ENCODE assay signal across 14 cellular contexts in genomic region chr15:29183071-29183831, GRCh38.
DNase-seq lines count a peak whose midpoint lies in the region; ATAC-seq, FAIRE-seq and TF ChIP-seq lines count a peak whose summit lies in the region.
"Had no signal": no experiment of that assay in that cellular context is flagged by ENCODE, and none has a peak within 500 bp of the region (broad histone marks: within the 10 kb centered on the region; RNA-seq: fewer than 3 reads in every experiment).

No MANE protein-coding gene starts in this region.

- H3K27ac ChIP-seq in brain microvascular endothelial cell (no peak overlapping the region), HepG2 (ENCODE audit: extremely low read length, insufficient read depth, low read length) (no peak overlapping the region)
- H3K27ac ChIP-seq: psoas muscle had no signal

- no peak overlapping the region for H2AFZ ChIP-seq in HepG2 (ENCODE audit: low read length)

- H3K4me1 Mint-ChIP-seq in activated T-cell treated with anti-CD3 and anti-CD28 coated beads, Interleukin-2, amount 50 U/mL, for 24 hours (ENCODE audit: low read depth) = peaks cover 13% of the 10 kb centered on the region
- H3K4me1 Mint-ChIP-seq: stimulated activated memory B cell treated with anti-CD40 and anti-IgM and Interleukin-4, amounts not matched to agents 10 μg/mL and 1 μg/mL and 100 μg/mL, for 72 hours had no signal

- BruUV-seq in HepG2 (replicated peaks; lab: Mats Ljungman, UMichigan) = no TSS peak

- no peaks in the 10 kb centered on the region for H3K36me3 Mint-ChIP-seq in activated T-cell treated with anti-CD3 and anti-CD28 coated beads, Interleukin-2, amount 50 U/mL, for 24 hours (ENCODE audit: low read depth)
- H3K36me3 Mint-ChIP-seq: stimulated activated memory B cell treated with anti-CD40 and anti-IgM and Interleukin-4, amounts not matched to agents 10 μg/mL and 1 μg/mL and 100 μg/mL, for 72 hours had no signal

- no peaks in the 10 kb centered on the region for H3K9me3 ChIP-seq in HepG2 (ENCODE audit: low read length)
- H3K9me3 ChIP-seq: psoas muscle had no signal

- H3K4me3 Mint-ChIP-seq in activated T-cell treated with anti-CD3 and anti-CD28 coated beads, Interleukin-2, amount 50 U/mL, for 24 hours = no peak overlapping the region
- H3K4me3 Mint-ChIP-seq: stimulated activated memory B cell treated with anti-CD40 and anti-IgM and Interleukin-4, amounts not matched to agents 10 μg/mL and 1 μg/mL and 100 μg/mL, for 72 hours had no signal

- DNase-seq in activated T-cell treated with anti-CD3 and anti-CD28 coated beads, Interleukin-2, amount 50 U/mL, for 24 hours = no peak
- no peak for DNase-seq in activated T-cell treated with anti-CD3 and anti-CD28 coated beads for 4 hours
- peak; percentile 56 for DNase-seq in HT1080 (ENCODE audit: low read depth)
- DNase-seq in brain microvascular endothelial cell = peak; percentile 12
- DNase-seq in stimulated activated naive CD8-positive, alpha-beta T cell treated with anti-CD3 and anti-CD28 coated beads, Interleukin-15, Interleukin-2, amounts not matched to agents 100 U/mL and 50 U/mL, for 24 hours = no peak
- no peak for DNase-seq in HepG2 (ENCODE audit: low spot score)
- DNase-seq in NCI-H2196 treated with DMSO at 0.1 percent for 48 hours (lab: John Stamatoyannopoulos, UW; ENCODE audit: unreplicated experiment) = no peak
- no peak for DNase-seq in NCI-H1436 treated with DMSO at 0.1 percent for 48 hours (lab: John Stamatoyannopoulos, UW)
- DNase-seq: activated naive CD4-positive, alpha-beta T cell treated with anti-CD3 and anti-CD28 coated beads, Interleukin-2, amount 50 U/mL, for 16 hours; GDM1; NCI-H1436; psoas muscle; stimulated activated CD4-positive, alpha-beta T cell treated with anti-CD3 and anti-CD28 coated beads, Interleukin-1b, Interleukin-23, amount 100 ng/mL, for 48 hours had no signal

- TF ChIP-seq RAD21 in HepG2 (CRISPR knock-in tag; IDR thresholded peaks at IDR 0.05) = no peak

- WGBS in HepG2 (ENCODE audit: low lambda C conversion rate) = 8% methylated on average over 11 of the region's 14 CpGs

- POLR2A ChIA-PET in HepG2 (lab: Yijun Ruan, JAX) = no interaction called here

- H3K27me3 Mint-ChIP-seq in activated T-cell treated with anti-CD3 and anti-CD28 coated beads, Interleukin-2, amount 50 U/mL, for 24 hours = peaks cover 35% of the 10 kb centered on the region

- CTCF ChIA-PET in HepG2 (lab: Yijun Ruan, JAX; ENCODE audit: low intra/inter-chr PET ratio, low total read pairs) = no interaction called here

- H3K36me3 ChIP-seq in brain microvascular endothelial cell (replicated peaks) (no peaks in the 10 kb centered on the region), HepG2 (replicated peaks in 1 of 2; ENCODE audit: control insufficient read depth in 1 of 2, insufficient read depth in 2 of 2, low read length in 2 of 2) (no peaks in the 10 kb centered on the region)

- no peak for FAIRE-seq in HepG2 (lab: Jason Lieb, UNC)

- H3K4me1 ChIP-seq in HepG2 (ENCODE audit: insufficient read depth, low read length) = no peaks in the 10 kb centered on the region
- H3K4me1 ChIP-seq: psoas muscle had no signal

- no peak overlapping the region for H3K4me3 ChIP-seq in brain microvascular endothelial cell (ENCODE audit: low read depth, low read length)
- H3K4me3 ChIP-seq in HepG2 (replicated peaks in 1 of 3; ENCODE audit: insufficient read depth in 1 of 3, low read depth in 2 of 3, low read length in 3 of 3) = no peak overlapping the region
- H3K4me3 ChIP-seq: psoas muscle had no signal

- no peak for TF ChIP-seq EP300 in HepG2 (IDR thresholded peaks at IDR 0.05; ENCODE audit: low read depth in 2 of 2, low read length in 2 of 2)
- TF ChIP-seq EP300 in HepG2 (CRISPR knock-in tag; IDR thresholded peaks at IDR 0.05; ENCODE audit: borderline replicate concordance) = no peak

- no peaks in the 10 kb centered on the region for H3K79me2 ChIP-seq in HepG2 (ENCODE audit: insufficient read depth, low read length)

- no peak for TF ChIP-seq POLR2A in HepG2 (IDR thresholded peaks at IDR 0.05; ENCODE audit: insufficient read depth in 1 of 2, low read depth in 2 of 2, low read length in 2 of 2)

- H3K4me2 ChIP-seq in HepG2 (ENCODE audit: low read depth, low read length) = no peak overlapping the region

- in situ Hi-C loops in brain microvascular endothelial cell (cut with HindIII; ENCODE audit: low pct_ligation_motif_present, low sequenced_read_pairs) = no loop called here
- in situ Hi-C loops in HepG2 (cut with HindIII; ENCODE audit: extremely low pct_ligation_motif_present, low pct_unique_long_range_greater_than_20kb) = no loop called here

- no peak overlapping the region for H3K9ac ChIP-seq in HepG2 (ENCODE audit: insufficient read depth, low read depth, low read length)

- no peaks in the 10 kb centered on the region for H3K27me3 ChIP-seq in brain microvascular endothelial cell (replicated peaks)
- peaks cover 2 to 11% of the 10 kb centered on the region in 2 experiments; a peak in 1 of 5 replicates for H3K27me3 ChIP-seq in HepG2 (ENCODE audit: control insufficient read depth in 1 of 2, insufficient read depth in 2 of 2, low read length in 2 of 2)

- TF ChIP-seq CTCF in brain microvascular endothelial cell (IDR thresholded peaks at IDR 0.05; ENCODE audit: low read depth, low read length, missing control alignments) (no peak), HepG2 (CRISPR knock-in tag; IDR thresholded peaks at IDR 0.05) (no peak)

- no peaks in the 10 kb centered on the region for H3K9me3 Mint-ChIP-seq in activated T-cell treated with anti-CD3 and anti-CD28 coated beads, Interleukin-2, amount 50 U/mL, for 24 hours

- H4K20me1 ChIP-seq in HepG2 (ENCODE audit: insufficient read depth, low read length) = no peaks in the 10 kb centered on the region

- intact Hi-C loops in HepG2 (cut with micrococcal nuclease; ENCODE audit: unreplicated experiment) = no loop called here

- ATAC-seq in stimulated activated naive CD8-positive, alpha-beta T cell treated with anti-CD3 and anti-CD28 coated beads, Interleukin-15, Interleukin-2, amounts not matched to agents 100 U/mL and 50 U/mL, for 24 hours = peak; percentile 70
- no peak for ATAC-seq in HepG2
- ATAC-seq: psoas muscle; stimulated activated memory B cell treated with anti-CD40 and anti-IgM and Interleukin-4, amounts not matched to agents 10 μg/mL and 1 μg/mL and 100 μg/mL, for 72 hours had no signal

- H3K27ac Mint-ChIP-seq in activated T-cell treated with anti-CD3 and anti-CD28 coated beads, Interleukin-2, amount 50 U/mL, for 24 hours = peak overlapping the region; percentile 70
- H3K27ac Mint-ChIP-seq: stimulated activated memory B cell treated with anti-CD40 and anti-IgM and Interleukin-4, amounts not matched to agents 10 μg/mL and 1 μg/mL and 100 μg/mL, for 72 hours had no signal

TF ChIP-seq in HepG2, 621 proteins besides CTCF, POLR2A, EP300 and RAD21:
- TF ChIP-seq PTBP1 (IDR thresholded peaks at IDR 0.05; ENCODE audit: low read depth, low read length, poor library complexity, severe bottlenecking) (no peak), ZNF597 (CRISPR knock-in tag; IDR thresholded peaks at IDR 0.05) (no peak), ELF4 (CRISPR knock-in tag; IDR thresholded peaks at IDR 0.05; ENCODE audit: borderline replicate concordance) (no peak), ZNF749 (CRISPR knock-in tag; IDR thresholded peaks at IDR 0.05; ENCODE audit: borderline replicate concordance) (no peak), BRD4 (CRISPR knock-in tag; IDR thresholded peaks at IDR 0.05) (no peak), ZNF251 (CRISPR knock-in tag; IDR thresholded peaks at IDR 0.05) (no peak), TEAD2 (CRISPR knock-in tag; IDR thresholded peaks at IDR 0.05) (no peak), YEATS4 (CRISPR knock-in tag; IDR thresholded peaks at IDR 0.05; ENCODE audit: borderline replicate concordance) (no peak)
- TF ChIP-seq, protein P1, sequence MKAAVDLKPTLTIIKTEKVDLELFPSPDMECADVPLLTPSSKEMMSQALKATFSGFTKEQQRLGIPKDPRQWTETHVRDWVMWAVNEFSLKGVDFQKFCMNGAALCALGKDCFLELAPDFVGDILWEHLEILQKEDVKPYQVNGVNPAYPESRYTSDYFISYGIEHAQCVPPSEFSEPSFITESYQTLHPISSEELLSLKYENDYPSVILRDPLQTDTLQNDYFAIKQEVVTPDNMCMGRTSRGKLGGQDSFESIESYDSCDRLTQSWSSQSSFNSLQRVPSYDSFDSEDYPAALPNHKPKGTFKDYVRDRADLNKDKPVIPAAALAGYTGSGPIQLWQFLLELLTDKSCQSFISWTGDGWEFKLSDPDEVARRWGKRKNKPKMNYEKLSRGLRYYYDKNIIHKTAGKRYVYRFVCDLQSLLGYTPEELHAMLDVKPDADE (CRISPR knock-in tag; IDR thresholded peaks at IDR 0.05) = no peak

Comparison
In these comparisons a context has a peak if more than half of its experiments do, and no peak if none do; other contexts are left out.
1. DNase-seq: peak in HT1080 (single experiment) and brain microvascular endothelial cell (single experiment); none in activated T-cell treated with anti-CD3 and anti-CD28 coated beads, Interleukin-2, amount 50 U/mL, for 24 hours (single experiment), activated T-cell treated with anti-CD3 and anti-CD28 coated beads for 4 hours (single experiment), stimulated activated naive CD8-positive, alpha-beta T cell treated with anti-CD3 and anti-CD28 coated beads, Interleukin-15, Interleukin-2, amounts not matched to agents 100 U/mL and 50 U/mL, for 24 hours (single experiment), HepG2 (single experiment), NCI-H2196 treated with DMSO at 0.1 percent for 48 hours (single experiment) and NCI-H1436 treated with DMSO at 0.1 percent for 48 hours (single experiment).